13 cellular contexts compared by ENCODE assay signal in the genomic region with DNA sequence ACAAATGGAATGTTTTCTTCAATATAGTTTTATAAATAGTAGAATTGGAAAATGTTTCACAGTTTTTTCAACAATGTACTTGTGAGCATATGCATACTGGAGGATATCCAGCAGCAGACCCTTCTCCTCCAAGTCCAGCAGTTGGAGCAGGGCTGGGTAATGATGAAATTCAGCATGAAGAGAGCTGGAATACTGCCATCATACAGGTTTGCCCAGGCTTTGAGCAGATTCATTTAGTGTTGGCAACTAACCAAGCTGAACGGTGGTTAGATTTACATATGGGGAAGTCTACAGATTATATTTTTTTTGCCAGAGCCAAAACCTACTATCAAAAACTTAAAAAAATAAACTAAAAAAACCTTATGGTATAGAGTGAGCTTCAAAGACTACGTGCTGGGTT. TPM values are rescaled to one million over a fixed set of nuclear protein-coding genes. Genes with fewer than 3 reads are reported as not detected.
DNase-seq lines count a peak whose midpoint lies in the region; ATAC-seq and TF ChIP-seq lines count a peak whose summit lies in the region.
"Had no signal": no experiment of that assay in that cellular context is flagged by ENCODE, and none has a peak within 500 bp of the region (broad histone marks: within the 10 kb centered on the region; RNA-seq: fewer than 3 reads in every experiment).

No MANE protein-coding gene starts in this region.

- TF ChIP-seq CTCF in PC-3 (conservative IDR thresholded peaks at IDR 0.05; ENCODE audit: low read depth, low read length), result no peak

- no peak overlapping the region for H3K27ac ChIP-seq in epithelial cell of prostate
- no peak overlapping the region for H3K27ac ChIP-seq in PC-3 (ENCODE audit: low read length)
- H3K27ac ChIP-seq: esophagus squamous epithelium, transverse colon had no signal

- no peak for TF ChIP-seq RAD21 in Ishikawa (IDR thresholded peaks at IDR 0.05; ENCODE audit: low read depth)

- intact Hi-C loops in PC-3 (cut with micrococcal nuclease), result no loop called here

- no peaks in the 10 kb centered on the region for H3K27me3 ChIP-seq in PC-3 (ENCODE audit: low read length)
- H3K27me3 ChIP-seq: transverse colon had no signal

- no peaks in the 10 kb centered on the region for H3K4me1 ChIP-seq in PC-3 (ENCODE audit: insufficient read depth, low read length)
- H3K4me1 ChIP-seq: transverse colon had no signal

- H3K79me2 ChIP-seq in PC-3 (ENCODE audit: low read length), result no peaks in the 10 kb centered on the region

- H2AFZ ChIP-seq in PC-3 (ENCODE audit: low read length), result no peak overlapping the region

- no peaks in the 10 kb centered on the region for H3K9me2 ChIP-seq in PC-3 (replicated peaks; ENCODE audit: low read length)

- H3K4me2 ChIP-seq in PC-3 (ENCODE audit: low read length), result no peak overlapping the region

- H3K9me3 ChIP-seq in PC-3 (ENCODE audit: low read length), result no peaks in the 10 kb centered on the region
- H3K9me3 ChIP-seq: esophagus squamous epithelium, transverse colon had no signal

- TF ChIP-seq EP300 in Ishikawa (IDR thresholded peaks at IDR 0.05; ENCODE audit: borderline replicate concordance), result no peak

- no TSS peak for BruUV-seq in PC-3 (replicated peaks; lab: Mats Ljungman, UMichigan)

- no peaks in the 10 kb centered on the region for H3F3A ChIP-seq in PC-3 (ENCODE audit: low read length, unreplicated experiment)

- CTCF ChIA-PET in PC-3 (lab: Charles Lee), result no interaction called here

- H3K9ac ChIP-seq in PC-3 (ENCODE audit: low read length), result no peak overlapping the region

- no peak for ATAC-seq in PC-3

- no peak overlapping the region for H3K4me3 ChIP-seq in PC-3 (ENCODE audit: low read length)
- H3K4me3 ChIP-seq: esophagus squamous epithelium, lung, transverse colon had no signal

- H3K36me3 ChIP-seq in PC-3 (ENCODE audit: low read depth, low read length), result no peaks in the 10 kb centered on the region
- H3K36me3 ChIP-seq: transverse colon had no signal

- no peaks in the 10 kb centered on the region for H4K20me1 ChIP-seq in PC-3 (ENCODE audit: low read length)

- DNase-seq in NCI-H82 (lab: John Stamatoyannopoulos, UW) (peak; percentile 16), epithelial cell of prostate (ENCODE audit: low read depth, low spot score) (peak; percentile 36), smooth muscle cell of the brain vasculature (ENCODE audit: low read depth, low spot score) (peak; percentile 39), mucosa of gallbladder (ENCODE audit: low spot score) (no peak), PC-3 (no peak)
- DNase-seq in activated CD4-positive, alpha-beta T cell treated with anti-CD3 and anti-CD28 coated beads, Interleukin-2, amount 50 U/mL, for 48 hours, result no peak
- DNase-seq: aorta; DND-41; esophagus squamous epithelium; NK-92 treated with Interleukin-12 subunit alpha and Interleukin-12 subunit beta, amount 100 ng/mL, for 24 hours; transverse colon had no signal

- POLR2A ChIA-PET in PC-3 (lab: Charles Lee; ENCODE audit: unreplicated experiment), result interaction anchor here (0.6 kb wide), 1 partner anchor 32 kb away, joined by 4 read pairs; no protein-coding TSS in a partner anchor

TF ChIP-seq in Ishikawa, 13 proteins besides CTCF, POLR2A, EP300 and RAD21:
- TF ChIP-seq CEBPB (IDR thresholded peaks at IDR 0.05) (0 out of 2 replicates have a peak, but pooled peaks have one; percentile 15), FOXM1 (IDR thresholded peaks at IDR 0.05; ENCODE audit: borderline replicate concordance, low read depth) (no peak), NFIC (IDR thresholded peaks at IDR 0.05) (0 out of 2 replicates have a peak, but pooled peaks have one; percentile 26)

RNA-seq across cellular contexts. Expression of a gene that starts 38.4 kb away (rescaled TPM):
- total RNA-seq in mucosa of gallbladder (10.8 TPM), PC-3 (2014; rRNA removed) (38.2 and 57.8 TPM in 2 replicates)

RNA-seq across cellular contexts. Expression of a gene that starts 38.5 kb away (rescaled TPM):
- total RNA-seq in mucosa of gallbladder, result 30.1 TPM
- total RNA-seq in PC-3 (2014; rRNA removed), result 17.7 and 20.7 TPM in 2 replicates

Comparison
In these comparisons a context has a peak if more than half of its experiments do, and no peak if none do; other contexts are left out.
1. DNase-seq: peak in NCI-H82 (single experiment), epithelial cell of prostate (single experiment) and smooth muscle cell of the brain vasculature (single experiment); none in mucosa of gallbladder (single experiment), PC-3 (single experiment) and activated CD4-positive, alpha-beta T cell treated with anti-CD3 and anti-CD28 coated beads, Interleukin-2, amount 50 U/mL, for 48 hours (0 of 2).